1 cellular context compared by ENCODE assay signal in the genomic region with DNA sequence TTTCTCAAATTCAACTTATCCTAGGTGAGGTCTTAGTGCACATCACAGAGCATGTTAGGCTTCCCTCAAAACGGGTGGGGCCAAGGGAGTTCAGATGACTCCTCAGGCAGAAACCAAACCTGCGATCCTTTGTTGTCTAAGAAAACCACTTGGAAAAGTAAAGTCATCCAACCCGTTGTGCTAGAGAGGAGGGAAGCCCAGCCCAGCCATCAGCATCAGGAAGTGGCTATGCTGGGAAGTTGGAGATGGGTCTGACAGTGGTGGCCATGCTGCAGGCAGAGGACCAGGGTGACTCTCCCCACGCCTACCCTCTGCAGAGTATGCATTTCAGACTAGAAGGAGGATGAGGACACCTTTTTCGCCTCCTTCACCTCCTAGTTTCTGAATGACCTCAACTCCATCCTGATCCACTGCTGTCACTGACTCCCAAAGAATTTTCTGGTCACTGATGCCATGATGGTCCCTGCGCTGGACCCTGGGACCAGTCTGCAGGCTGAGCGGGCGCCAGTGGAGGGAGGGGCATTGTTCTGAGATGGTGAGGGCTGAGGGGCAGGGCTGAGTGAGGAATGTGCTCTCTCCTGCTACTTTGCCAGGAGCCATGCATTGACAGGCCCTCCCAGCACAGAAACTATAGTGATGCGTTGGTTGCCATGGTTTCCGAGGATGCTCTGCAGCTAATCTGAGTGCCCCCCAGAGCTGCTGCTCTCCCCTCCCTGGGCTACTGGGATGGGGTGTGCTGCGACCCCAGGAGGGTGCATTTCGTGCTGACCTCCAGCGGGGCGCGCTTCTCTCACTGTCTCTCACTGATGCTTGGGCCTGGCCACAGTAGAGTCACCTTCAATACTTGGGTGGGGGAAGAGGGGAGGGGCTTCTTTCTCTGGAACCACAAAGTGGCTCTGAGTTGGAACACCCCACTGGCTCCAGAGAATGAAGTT.
TF ChIP-seq lines count a peak whose summit lies in the region.

No MANE protein-coding gene starts in this region.

TF ChIP-seq in HepG2, 621 proteins besides CTCF, POLR2A, EP300 and RAD21 (continued from another document and continues in another):
- TF ChIP-seq, protein P1, sequence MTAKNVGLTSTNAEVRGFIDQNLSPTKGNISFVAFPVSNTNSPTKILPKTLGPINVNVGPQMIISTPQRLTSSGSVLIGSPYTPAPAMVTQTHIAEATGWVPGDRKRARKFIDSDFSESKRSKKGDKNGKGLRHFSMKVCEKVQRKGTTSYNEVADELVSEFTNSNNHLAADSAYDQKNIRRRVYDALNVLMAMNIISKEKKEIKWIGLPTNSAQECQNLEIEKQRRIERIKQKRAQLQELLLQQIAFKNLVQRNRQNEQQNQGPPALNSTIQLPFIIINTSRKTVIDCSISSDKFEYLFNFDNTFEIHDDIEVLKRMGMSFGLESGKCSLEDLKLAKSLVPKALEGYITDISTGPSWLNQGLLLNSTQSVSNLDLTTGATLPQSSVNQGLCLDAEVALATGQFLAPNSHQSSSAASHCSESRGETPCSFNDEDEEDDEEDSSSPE (CRISPR knock-in tag; IDR thresholded peaks at IDR 0.05): no peak
- TF ChIP-seq FOXO1 (CRISPR knock-in tag; IDR thresholded peaks at IDR 0.05) (no peak), MAF1 (CRISPR knock-in tag; IDR thresholded peaks at IDR 0.05; ENCODE audit: borderline replicate concordance) (no peak), BHLHE40 (IDR thresholded peaks at IDR 0.05; ENCODE audit: low read length) (no peak), ZFP91 (CRISPR knock-in tag; IDR thresholded peaks at IDR 0.05; ENCODE audit: borderline replicate concordance) (no peak), ZSCAN25 (CRISPR knock-in tag; IDR thresholded peaks at IDR 0.05) (peak; percentile 28; the same call in 1 of the 2 replicates), POLR2AphosphoS5 (IDR thresholded peaks at IDR 0.05; ENCODE audit: low read depth, low read length) (peak; percentile 10; the same call in 1 of the 2 replicates), ZFYVE20 (CRISPR knock-in tag; IDR thresholded peaks at IDR 0.05; ENCODE audit: borderline replicate concordance, low read depth) (no peak), ZNF772 (CRISPR knock-in tag; IDR thresholded peaks at IDR 0.05) (no peak; the same call in 1 of the 2 replicates), MLXIP (CRISPR knock-in tag; IDR thresholded peaks at IDR 0.05; ENCODE audit: borderline replicate concordance) (no peak), HINFP (CRISPR knock-in tag; IDR thresholded peaks at IDR 0.05; ENCODE audit: low read depth) (no peak), ZNF333 (CRISPR knock-in tag; IDR thresholded peaks at IDR 0.05; ENCODE audit: borderline replicate concordance) (peak; percentile 37; the same call in 1 of the 2 replicates), RARG (CRISPR knock-in tag; IDR thresholded peaks at IDR 0.05; ENCODE audit: low read depth) (no peak), HOXD1 (CRISPR knock-in tag; IDR thresholded peaks at IDR 0.05) (no peak), SPEN (CRISPR knock-in tag; IDR thresholded peaks at IDR 0.05; ENCODE audit: low read depth) (no peak), HDAC1 (CRISPR knock-in tag; IDR thresholded peaks at IDR 0.05) (peak; percentile 25; the same call in 1 of the 2 replicates), ZNF337 (CRISPR knock-in tag; IDR thresholded peaks at IDR 0.05; ENCODE audit: borderline replicate concordance, low read depth) (no peak), KAT7 (CRISPR knock-in tag; IDR thresholded peaks at IDR 0.05; ENCODE audit: borderline replicate concordance) (no peak), ATF6 (CRISPR knock-in tag; conservative IDR thresholded peaks at IDR 0.05) (no peak), KLF16 (CRISPR knock-in tag; IDR thresholded peaks at IDR 0.05) (no peak), ZNF329 (CRISPR knock-in tag; IDR thresholded peaks at IDR 0.05; ENCODE audit: low read depth) (no peak), ZNF501 (CRISPR knock-in tag; IDR thresholded peaks at IDR 0.05) (0 out of 2 replicates have a peak, but pooled peaks have one; percentile 49), ATM (IDR thresholded peaks at IDR 0.05; ENCODE audit: borderline replicate concordance) (no peak), TCF7 (IDR thresholded peaks at IDR 0.05; ENCODE audit: low read depth) (no peak), YY1 (IDR thresholded peaks at IDR 0.05; ENCODE audit: insufficient read depth, insufficient replicate concordance, low read depth, low read length) (no peak), ZNF615 (CRISPR knock-in tag; IDR thresholded peaks at IDR 0.05; ENCODE audit: borderline replicate concordance) (no peak), ZNF124 (CRISPR knock-in tag; IDR thresholded peaks at IDR 0.05) (no peak), ZBTB46 (CRISPR knock-in tag; IDR thresholded peaks at IDR 0.05; ENCODE audit: borderline replicate concordance) (no peak), ZBTB42 (CRISPR knock-in tag; IDR thresholded peaks at IDR 0.05) (no peak)
- TF ChIP-seq, protein P2, sequence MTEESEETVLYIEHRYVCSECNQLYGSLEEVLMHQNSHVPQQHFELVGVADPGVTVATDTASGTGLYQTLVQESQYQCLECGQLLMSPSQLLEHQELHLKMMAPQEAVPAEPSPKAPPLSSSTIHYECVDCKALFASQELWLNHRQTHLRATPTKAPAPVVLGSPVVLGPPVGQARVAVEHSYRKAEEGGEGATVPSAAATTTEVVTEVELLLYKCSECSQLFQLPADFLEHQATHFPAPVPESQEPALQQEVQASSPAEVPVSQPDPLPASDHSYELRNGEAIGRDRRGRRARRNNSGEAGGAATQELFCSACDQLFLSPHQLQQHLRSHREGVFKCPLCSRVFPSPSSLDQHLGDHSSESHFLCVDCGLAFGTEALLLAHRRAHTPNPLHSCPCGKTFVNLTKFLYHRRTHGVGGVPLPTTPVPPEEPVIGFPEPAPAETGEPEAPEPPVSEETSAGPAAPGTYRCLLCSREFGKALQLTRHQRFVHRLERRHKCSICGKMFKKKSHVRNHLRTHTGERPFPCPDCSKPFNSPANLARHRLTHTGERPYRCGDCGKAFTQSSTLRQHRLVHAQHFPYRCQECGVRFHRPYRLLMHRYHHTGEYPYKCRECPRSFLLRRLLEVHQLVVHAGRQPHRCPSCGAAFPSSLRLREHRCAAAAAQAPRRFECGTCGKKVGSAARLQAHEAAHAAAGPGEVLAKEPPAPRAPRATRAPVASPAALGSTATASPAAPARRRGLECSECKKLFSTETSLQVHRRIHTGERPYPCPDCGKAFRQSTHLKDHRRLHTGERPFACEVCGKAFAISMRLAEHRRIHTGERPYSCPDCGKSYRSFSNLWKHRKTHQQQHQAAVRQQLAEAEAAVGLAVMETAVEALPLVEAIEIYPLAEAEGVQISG (CRISPR knock-in tag; IDR thresholded peaks at IDR 0.05): 0 out of 2 replicates have a peak, but pooled peaks have one; percentile 2
- TF ChIP-seq, protein P3, sequence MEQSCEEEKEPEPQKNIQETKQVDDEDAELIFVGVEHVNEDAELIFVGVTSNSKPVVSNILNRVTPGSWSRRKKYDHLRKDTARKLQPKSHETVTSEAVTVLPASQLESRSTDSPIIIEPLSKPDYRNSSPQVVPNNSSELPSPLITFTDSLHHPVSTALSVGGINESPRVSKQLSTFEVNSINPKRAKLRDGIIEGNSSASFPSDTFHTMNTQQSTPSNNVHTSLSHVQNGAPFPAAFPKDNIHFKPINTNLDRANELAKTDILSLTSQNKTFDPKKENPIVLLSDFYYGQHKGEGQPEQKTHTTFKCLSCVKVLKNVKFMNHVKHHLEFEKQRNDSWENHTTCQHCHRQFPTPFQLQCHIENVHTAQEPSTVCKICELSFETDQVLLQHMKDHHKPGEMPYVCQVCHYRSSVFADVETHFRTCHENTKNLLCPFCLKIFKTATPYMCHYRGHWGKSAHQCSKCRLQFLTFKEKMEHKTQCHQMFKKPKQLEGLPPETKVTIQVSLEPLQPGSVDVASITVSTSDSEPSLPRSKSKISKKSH (CRISPR knock-in tag; IDR thresholded peaks at IDR 0.05; ENCODE audit: borderline replicate concordance): no peak
